Comparison of ENCODE assay signal across 24 cellular contexts in genomic region chr6:122098091-122098769, GRCh38.
"Had no signal": no experiment of that assay in that cellular context is flagged by ENCODE, and none has a peak within 500 bp of the region (broad histone marks: within the 10 kb centered on the region; RNA-seq: fewer than 3 reads in every experiment).

No MANE protein-coding gene starts in this region.

- H3K4me3 Mint-ChIP-seq: activated T-helper 1 cell treated with anti-CD3 and anti-CD28 coated beads, Interleukin-12 subunit alpha, Interleukin-12 subunit beta, Interleukin-2, Interleukin-4 antibody, amounts not matched to agents 30 ng/mL and 10 ng/mL and 1 ng/mL, durations not matched to agents 14 hours and 24 hours and 36 hours; effector memory CD8-positive, alpha-beta T cell; naive B cell; stimulated activated naive CD8-positive, alpha-beta T cell treated with anti-CD3 and anti-CD28 coated beads, Interleukin-15, Interleukin-2, amounts not matched to agents 100 ng/mL and 50 ng/mL, for 24 hours had no signal

- H3K4me1 ChIP-seq: body of pancreas, heart left ventricle, left ventricle myocardium inferior, right lobe of liver had no signal

- DNase-seq: activated CD4-positive, alpha-beta T cell treated with anti-CD3 and anti-CD28 coated beads, Interleukin-2, amount 50 U/mL, for 48 hours; activated gamma-delta T cell treated with Interleukin-2 at 50 U/mL for 16 hours; activated T-cell treated with anti-CD3 and anti-CD28 coated beads for 4 hours; amygdala; body of pancreas; dermis blood vessel endothelial cell; effector memory CD8-positive, alpha-beta T cell; heart left ventricle; kidney glomerular epithelial cell; left ventricle myocardium inferior; mammary epithelial cell; mucosa of descending colon; naive B cell; ovary; right lobe of liver; small intestine; stimulated activated CD4-positive, alpha-beta T cell treated with anti-CD3 and anti-CD28 coated beads, Interleukin-15, amount 100 ng/mL, for 24 hours; stimulated activated CD4-positive, alpha-beta T cell treated with anti-CD3 and anti-CD28 coated beads, Interleukin-2, amount 100 ng/mL, for 48 hours; trophoblast cell had no signal

- H3K4me3 ChIP-seq: body of pancreas, gastroesophageal sphincter, heart left ventricle, left ventricle myocardium inferior, mucosa of descending colon, ovary, right lobe of liver, vagina had no signal

- H3K27ac ChIP-seq: body of pancreas, gastroesophageal sphincter, heart left ventricle, left ventricle myocardium inferior, ovary, right lobe of liver, vagina had no signal

- H3K9me3 ChIP-seq: body of pancreas, gastroesophageal sphincter, heart left ventricle, left ventricle myocardium inferior, mucosa of descending colon, ovary, right lobe of liver, vagina had no signal

- ATAC-seq: activated naive CD4-positive, alpha-beta T cell treated with anti-CD3 and anti-CD28 coated beads, Interleukin-2, amount 50 U/mL, for 72 hours; body of pancreas; effector memory CD8-positive, alpha-beta T cell; gastroesophageal sphincter; heart left ventricle; mucosa of descending colon; right lobe of liver had no signal

- H3K27me3 ChIP-seq: body of pancreas, gastroesophageal sphincter, heart left ventricle, ovary, right lobe of liver, vagina had no signal

- H3K36me3 Mint-ChIP-seq: activated naive CD4-positive, alpha-beta T cell treated with anti-CD3 and anti-CD28 coated beads, Interleukin-2, amount 50 U/mL, for 72 hours; naive B cell had no signal

- H3K27me3 Mint-ChIP-seq: effector memory CD8-positive, alpha-beta T cell; naive B cell; stimulated activated naive CD8-positive, alpha-beta T cell treated with anti-CD3 and anti-CD28 coated beads, Interleukin-15, Interleukin-2, amounts not matched to agents 100 ng/mL and 50 ng/mL, for 24 hours had no signal

- H3K27ac Mint-ChIP-seq: activated naive CD4-positive, alpha-beta T cell treated with anti-CD3 and anti-CD28 coated beads, Interleukin-2, amount 50 U/mL, for 72 hours; activated T-helper 1 cell treated with anti-CD3 and anti-CD28 coated beads, Interleukin-12 subunit alpha, Interleukin-12 subunit beta, Interleukin-2, Interleukin-4 antibody, amounts not matched to agents 30 ng/mL and 10 ng/mL and 1 ng/mL, durations not matched to agents 14 hours and 24 hours and 36 hours; effector memory CD8-positive, alpha-beta T cell; naive B cell; stimulated activated naive CD8-positive, alpha-beta T cell treated with anti-CD3 and anti-CD28 coated beads, Interleukin-15, Interleukin-2, amounts not matched to agents 100 ng/mL and 50 ng/mL, for 24 hours had no signal

- H3K36me3 ChIP-seq: gastroesophageal sphincter, heart left ventricle, left ventricle myocardium inferior, ovary, right lobe of liver, vagina had no signal

- H3K4me1 Mint-ChIP-seq: naive B cell had no signal

- H3K9me3 Mint-ChIP-seq: activated T-helper 1 cell treated with anti-CD3 and anti-CD28 coated beads, Interleukin-12 subunit alpha, Interleukin-12 subunit beta, Interleukin-2, Interleukin-4 antibody, amounts not matched to agents 30 ng/mL and 10 ng/mL and 1 ng/mL, durations not matched to agents 14 hours and 24 hours and 36 hours; stimulated activated naive CD8-positive, alpha-beta T cell treated with anti-CD3 and anti-CD28 coated beads, Interleukin-15, Interleukin-2, amounts not matched to agents 100 ng/mL and 50 ng/mL, for 24 hours had no signal
